Comparison of ENCODE assay signal across 2 cellular contexts in genomic region chr1:154405762-154406571, GRCh38.
TF ChIP-seq lines count a peak whose summit lies in the region.

No MANE protein-coding gene starts in this region.

TF ChIP-seq in WTC11, 78 proteins besides CTCF, POLR2A, EP300 and RAD21 (continued from another document):
- TF ChIP-seq, protein P1, sequence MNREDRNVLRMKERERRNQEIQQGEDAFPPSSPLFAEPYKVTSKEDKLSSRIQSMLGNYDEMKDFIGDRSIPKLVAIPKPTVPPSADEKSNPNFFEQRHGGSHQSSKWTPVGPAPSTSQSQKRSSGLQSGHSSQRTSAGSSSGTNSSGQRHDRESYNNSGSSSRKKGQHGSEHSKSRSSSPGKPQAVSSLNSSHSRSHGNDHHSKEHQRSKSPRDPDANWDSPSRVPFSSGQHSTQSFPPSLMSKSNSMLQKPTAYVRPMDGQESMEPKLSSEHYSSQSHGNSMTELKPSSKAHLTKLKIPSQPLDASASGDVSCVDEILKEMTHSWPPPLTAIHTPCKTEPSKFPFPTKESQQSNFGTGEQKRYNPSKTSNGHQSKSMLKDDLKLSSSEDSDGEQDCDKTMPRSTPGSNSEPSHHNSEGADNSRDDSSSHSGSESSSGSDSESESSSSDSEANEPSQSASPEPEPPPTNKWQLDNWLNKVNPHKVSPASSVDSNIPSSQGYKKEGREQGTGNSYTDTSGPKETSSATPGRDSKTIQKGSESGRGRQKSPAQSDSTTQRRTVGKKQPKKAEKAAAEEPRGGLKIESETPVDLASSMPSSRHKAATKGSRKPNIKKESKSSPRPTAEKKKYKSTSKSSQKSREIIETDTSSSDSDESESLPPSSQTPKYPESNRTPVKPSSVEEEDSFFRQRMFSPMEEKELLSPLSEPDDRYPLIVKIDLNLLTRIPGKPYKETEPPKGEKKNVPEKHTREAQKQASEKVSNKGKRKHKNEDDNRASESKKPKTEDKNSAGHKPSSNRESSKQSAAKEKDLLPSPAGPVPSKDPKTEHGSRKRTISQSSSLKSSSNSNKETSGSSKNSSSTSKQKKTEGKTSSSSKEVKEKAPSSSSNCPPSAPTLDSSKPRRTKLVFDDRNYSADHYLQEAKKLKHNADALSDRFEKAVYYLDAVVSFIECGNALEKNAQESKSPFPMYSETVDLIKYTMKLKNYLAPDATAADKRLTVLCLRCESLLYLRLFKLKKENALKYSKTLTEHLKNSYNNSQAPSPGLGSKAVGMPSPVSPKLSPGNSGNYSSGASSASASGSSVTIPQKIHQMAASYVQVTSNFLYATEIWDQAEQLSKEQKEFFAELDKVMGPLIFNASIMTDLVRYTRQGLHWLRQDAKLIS (CRISPR knock-in tag; IDR thresholded peaks at IDR 0.05; ENCODE audit: borderline replicate concordance), result no peak
- TF ChIP-seq ZNF423 (CRISPR knock-in tag; IDR thresholded peaks at IDR 0.05), result peak; percentile 48

TF ChIP-seq in liver, 16 proteins besides CTCF, POLR2A, EP300 and RAD21 (continued from another document):
- TF ChIP-seq REST (IDR thresholded peaks at IDR 0.05), result no peak
